Comparison of ENCODE assay signal across 8 cellular contexts in the genomic region with DNA sequence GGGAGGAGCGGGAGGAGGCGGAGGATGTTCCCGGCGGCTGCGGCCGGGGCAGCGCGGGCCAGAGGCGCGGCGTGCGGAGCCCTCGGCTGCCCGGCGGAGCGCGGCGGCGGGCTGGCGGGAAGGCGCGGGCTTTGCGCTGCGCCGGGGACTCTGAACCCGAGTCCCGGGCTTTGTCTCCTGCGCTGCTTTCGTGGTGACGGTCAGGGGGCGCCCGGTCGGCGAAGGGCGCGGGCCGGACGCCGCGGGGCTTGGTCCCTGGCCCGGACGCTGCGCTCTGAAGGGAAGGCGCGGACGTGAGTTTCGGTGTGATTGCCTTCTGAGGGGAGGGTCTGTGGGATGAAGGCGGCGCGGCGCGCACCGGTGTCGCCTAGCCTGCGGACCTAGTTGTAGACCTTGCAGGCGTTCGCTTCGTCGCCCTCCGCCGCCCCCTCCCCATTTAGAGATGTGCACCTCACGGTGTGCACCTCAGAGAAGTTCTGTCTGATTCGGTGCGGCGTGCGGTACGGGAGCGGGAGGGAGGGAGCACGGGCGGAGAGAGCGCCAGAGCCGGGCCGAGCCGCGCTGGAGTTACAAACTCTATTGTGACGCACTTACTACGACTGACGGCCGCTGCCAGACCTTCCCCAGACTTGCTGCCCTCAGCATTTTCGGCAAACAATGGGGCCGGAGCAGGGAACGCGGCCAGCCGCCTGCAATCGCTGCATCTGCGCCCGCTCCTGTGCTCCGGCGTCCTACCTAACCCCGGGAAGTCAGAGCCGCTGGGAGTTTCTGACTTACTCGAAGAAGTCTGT. TPM values are rescaled to one million over a fixed set of nuclear protein-coding genes. Genes with fewer than 3 reads are reported as not detected.
DNase-seq lines count a peak whose midpoint lies in the region; ATAC-seq, FAIRE-seq and TF ChIP-seq lines count a peak whose summit lies in the region.

No MANE protein-coding gene starts in this region.

- H3K9ac ChIP-seq in mucosa of rectum (ENCODE audit: low read depth in 1 of 2, low read length in 2 of 2), result peak overlapping the region; percentile 72 to 81

- peaks cover 29 to 34% of the 10 kb centered on the region in 2 donors for H3K36me3 ChIP-seq in mucosa of rectum (ENCODE audit: control insufficient read depth in 2 of 2, insufficient read depth in 2 of 2, low read length in 2 of 2)

- H3K9me3 ChIP-seq in mucosa of rectum (ENCODE audit: control insufficient read depth in 2 of 2, low read length in 2 of 2), result no peaks in the 10 kb centered on the region

- H3K4me3 ChIP-seq in mucosa of rectum (ENCODE audit: low read length in 2 of 2), result peak overlapping the region; percentile 83 to 86

- peak; percentile 4 to 6 for ATAC-seq in activated T-cell treated with anti-CD3 and anti-CD28 coated beads, Interleukin-2, amount 50 U/mL, for 4 hours

- no peaks in the 10 kb centered on the region for H3K9me3 Mint-ChIP-seq in activated T-cell treated with anti-CD3 and anti-CD28 coated beads, Interleukin-2, amount 50 U/mL, for 4 hours

- peak overlapping the region; percentile 85 for H3K4me3 Mint-ChIP-seq in activated T-cell treated with anti-CD3 and anti-CD28 coated beads, Interleukin-2, amount 50 U/mL, for 4 hours

- peaks cover 23% of the 10 kb centered on the region for H3K27me3 Mint-ChIP-seq in activated T-cell treated with anti-CD3 and anti-CD28 coated beads, Interleukin-2, amount 50 U/mL, for 4 hours (ENCODE audit: low read depth)

- FAIRE-seq in D721Med (lab: Jason Lieb, UNC), result no peak

- H3K27me3 ChIP-seq in mucosa of rectum (ENCODE audit: control insufficient read depth in 2 of 2, insufficient read depth in 2 of 2, low read length in 2 of 2), result peaks cover 0 to 10% of the 10 kb centered on the region in 2 donors

- peak in 11 of 14 donors; percentile 10 to 75 (median 46) for DNase-seq in C1 segment of cervical spinal cord (lab: John Stamatoyannopoulos, UW)
- DNase-seq in H4 (ENCODE audit: low spot score), result peak; percentile 68
- peak; percentile 72 for DNase-seq in NCI-H774 (lab: John Stamatoyannopoulos, UW)
- peak; percentile 17 for DNase-seq in activated T-cell treated with anti-CD3 and anti-CD28 coated beads, Interleukin-2, amount 50 U/mL, for 4 hours
- peak; percentile 78 for DNase-seq in fibroblast of gingiva (ENCODE audit: low read depth)
- peak; percentile 8 to 79 (median 50) for DNase-seq in substantia nigra (lab: John Stamatoyannopoulos, UW)
- DNase-seq in D721Med (ENCODE audit: insufficient read length, low spot score), result no peak

- no peak for TF ChIP-seq CTCF in D721Med (IDR thresholded peaks at IDR 0.05; ENCODE audit: insufficient read depth, missing control alignments)

- H3K4me1 ChIP-seq in mucosa of rectum (ENCODE audit: control insufficient read depth in 2 of 2, insufficient read depth in 2 of 2, low read length in 2 of 2), result peaks cover 25 to 27% of the 10 kb centered on the region in 2 donors

- peaks cover 51% of the 10 kb centered on the region for H3K4me1 Mint-ChIP-seq in activated T-cell treated with anti-CD3 and anti-CD28 coated beads, Interleukin-2, amount 50 U/mL, for 4 hours (ENCODE audit: low read depth)

- peak overlapping the region; percentile 68 to 79 for H3K27ac ChIP-seq in mucosa of rectum (ENCODE audit: low read depth in 2 of 2, low read length in 2 of 2)
- H3K27ac ChIP-seq in substantia nigra (ENCODE audit: low read depth, low read length, poor library complexity, severe bottlenecking), result peak overlapping the region; percentile 79

- H3K36me3 Mint-ChIP-seq in activated T-cell treated with anti-CD3 and anti-CD28 coated beads, Interleukin-2, amount 50 U/mL, for 4 hours (ENCODE audit: insufficient read depth), result peaks cover 40% of the 10 kb centered on the region

RNA-seq across cellular contexts. Expression of gene BCL2L11, which starts 2.1 kb away (rescaled TPM):
- total RNA-seq in H4 (2014; rRNA removed; shearing (Covaris generic)), result 2.4 and 2.7 TPM in 2 replicates
- total RNA-seq in activated T-cell treated with anti-CD3 and anti-CD28 coated beads, Interleukin-2, amount 50 U/mL, for 4 hours, result 10 to 100 TPM; 63.3 to 68.9 (median 65.5) TPM

Comparison
In these comparisons a context has a peak if more than half of its experiments do, and no peak if none do; other contexts are left out.
1. RNA of gene BCL2L11, which starts 2.1 kb away (total RNA-seq): 63.3 to 68.9 TPM in activated T-cell treated with anti-CD3 and anti-CD28 coated beads, Interleukin-2, amount 50 U/mL, for 4 hours; 2.4 to 2.7 TPM in H4; every median in the first group is over 10 times any median in the second.